In genomic region chr14:93136009-93136408, GRCh38 we compare ENCODE assay signal across 22 cellular contexts. TPM values are rescaled to one million over a fixed set of nuclear protein-coding genes. Genes with fewer than 3 reads are reported as not detected.
A peak's percentile ranks its signal among the peaks of the same experiment; 100 is the strongest.
DNase-seq lines count a peak whose midpoint lies in the region; ATAC-seq and TF ChIP-seq lines count a peak whose summit lies in the region.
"Had no signal": no experiment of that assay in that cellular context is flagged by ENCODE, and none has a peak within 500 bp of the region (broad histone marks: within the 10 kb centered on the region; RNA-seq: fewer than 3 reads in every experiment).

No MANE protein-coding gene starts in this region.

- peaks cover 5 to 6% of the 10 kb centered on the region in 2 donors for H3K4me1 Mint-ChIP-seq in natural killer cell treated with Interleukin-12 subunit alpha and Interleukin-12 subunit beta and Interleukin-15 and Interleukin-18, amount 100 ng/mL, for 72 hours (ENCODE audit: low read depth in 2 of 2)
- peaks cover 9 to 10% of the 10 kb centered on the region in 2 donors for H3K4me1 Mint-ChIP-seq in natural killer cell

- no TSS peak for BruUV-seq in mammary epithelial cell (replicated peaks; lab: Mats Ljungman, UMichigan)

- WGBS in mammary epithelial cell (ENCODE audit: low coverage, missing lambda C conversion rate): 22% methylated on average over 5 of the region's 8 CpGs
- 23% methylated on average over 8 of the region's 8 CpGs for WGBS in liver
- 75 to 78% methylated on average over 4 to 8 of the region's 8 CpGs for WGBS in transverse colon (ENCODE audit: low coverage in 1 of 2), 2 donors

- H3K4me1 ChIP-seq in mammary epithelial cell (ENCODE audit: insufficient read depth, low read length) (peaks cover 6% of the 10 kb centered on the region), liver (ENCODE audit: control insufficient read depth in 4 of 4, insufficient read depth in 4 of 4, low read length in 3 of 4) (peaks cover 12 to 57% (median 43%) of the 10 kb centered on the region in 4 donors), transverse colon (peaks cover 0 to 43% (median 18%) of the 10 kb centered on the region in 4 donors)

- no peaks in the 10 kb centered on the region for H4K20me1 ChIP-seq in mammary epithelial cell (ENCODE audit: insufficient read depth, low read length)

- peak; percentile 56 for DNase-seq in natural killer cell treated with Interleukin-12 subunit alpha and Interleukin-12 subunit beta and Interleukin-15 and Interleukin-18, amount 100 ng/mL, for 72 hours (ENCODE audit: low spot score)
- DNase-seq in natural killer cell (no peak), mammary epithelial cell (no peak), kidney tubule cell (ENCODE audit: low spot score) (no peak), SHP77 treated with DMSO at 0.1 percent for 48 hours (lab: John Stamatoyannopoulos, UW) (no peak), transverse colon (no peak)
- DNase-seq in activated T-cell treated with anti-CD3 and anti-CD28 coated beads, Interleukin-2, amount 50 U/mL, for 48 hours: no peak
- DNase-seq: Calu3; CD8-positive, alpha-beta T cell; EL; GM23248; KBM-7; MV-4-11; NCI-H1417; NCI-H187; NCI-H2107; NCI-H2227 treated with DMSO at 0.1 percent for 48 hours; NCI-H524; NCI-H82; RPMI8226; SJCRH30 had no signal

- TF ChIP-seq CTCF in natural killer cell (IDR thresholded peaks at IDR 0.05) (no peak), mammary epithelial cell (conservative IDR thresholded peaks at IDR 0.05 in 1 of 2, IDR thresholded peaks at IDR 0.05 in 1 of 2; ENCODE audit: extremely low read depth in 1 of 2, insufficient read depth in 1 of 2, low read depth in 1 of 2, low read length in 2 of 2) (no peak), liver (IDR thresholded peaks at IDR 0.05; ENCODE audit: low read depth, low read length, missing input control) (no peak), transverse colon (IDR thresholded peaks at IDR 0.05) (no peak)

- no peaks in the 10 kb centered on the region for H3K36me3 Mint-ChIP-seq in natural killer cell treated with Interleukin-12 subunit alpha and Interleukin-12 subunit beta and Interleukin-15 and Interleukin-18, amount 100 ng/mL, for 72 hours
- H3K36me3 Mint-ChIP-seq in natural killer cell: no peaks in the 10 kb centered on the region
- H3K36me3 Mint-ChIP-seq: CD8-positive, alpha-beta T cell had no signal

- ATAC-seq in natural killer cell treated with Interleukin-12 subunit alpha and Interleukin-12 subunit beta and Interleukin-15 and Interleukin-18, amount 100 ng/mL, for 72 hours: no peak
- no peak for ATAC-seq in natural killer cell
- ATAC-seq: CD8-positive, alpha-beta T cell had no signal

- no peaks in the 10 kb centered on the region for H3K9me3 Mint-ChIP-seq in natural killer cell treated with Interleukin-12 subunit alpha and Interleukin-12 subunit beta and Interleukin-15 and Interleukin-18, amount 100 ng/mL, for 72 hours
- no peaks in the 10 kb centered on the region for H3K9me3 Mint-ChIP-seq in natural killer cell
- H3K9me3 Mint-ChIP-seq: CD8-positive, alpha-beta T cell had no signal

- H3K27ac ChIP-seq in mammary epithelial cell (ENCODE audit: insufficient read depth, low read depth, low read length) (no peak overlapping the region), liver (ENCODE audit: low read depth in 1 of 2, low read length in 2 of 2) (peak overlapping the region; percentile 88 to 92), transverse colon (no peak overlapping the region)
- H3K27ac ChIP-seq: GM23248, SJCRH30 had no signal

- H3K9ac ChIP-seq in mammary epithelial cell (ENCODE audit: insufficient read depth, low read length) (no peak overlapping the region), liver (ENCODE audit: low read depth in 1 of 2, low read length in 2 of 2) (peak overlapping the region; percentile 48 to 60)
- H3K9ac ChIP-seq: GM23248 had no signal

- H3K27ac Mint-ChIP-seq in natural killer cell treated with Interleukin-12 subunit alpha and Interleukin-12 subunit beta and Interleukin-15 and Interleukin-18, amount 100 ng/mL, for 72 hours: no peak overlapping the region
- H3K27ac Mint-ChIP-seq in natural killer cell: no peak overlapping the region
- H3K27ac Mint-ChIP-seq: CD8-positive, alpha-beta T cell had no signal

- no peak for TF ChIP-seq POLR2A in transverse colon (IDR thresholded peaks at IDR 0.05)

- TF ChIP-seq EP300 in transverse colon (IDR thresholded peaks at IDR 0.05; ENCODE audit: low read depth): no peak

- H3K36me3 ChIP-seq in mammary epithelial cell (ENCODE audit: insufficient read depth, low read length): no peaks in the 10 kb centered on the region
- no peaks in the 10 kb centered on the region for H3K36me3 ChIP-seq in liver (ENCODE audit: control insufficient read depth in 4 of 4, insufficient read depth in 3 of 4, low read depth in 1 of 4, low read length in 3 of 4)
- no peaks in the 10 kb centered on the region for H3K36me3 ChIP-seq in transverse colon
- H3K36me3 ChIP-seq: SJCRH30 had no signal

- peaks cover 0 to 3% of the 10 kb centered on the region in 2 donors for H3K27me3 Mint-ChIP-seq in natural killer cell treated with Interleukin-12 subunit alpha and Interleukin-12 subunit beta and Interleukin-15 and Interleukin-18, amount 100 ng/mL, for 72 hours
- H3K27me3 Mint-ChIP-seq in natural killer cell (ENCODE audit: low read depth in 2 of 2): no peaks in the 10 kb centered on the region

- H3K79me2 ChIP-seq in mammary epithelial cell (ENCODE audit: insufficient read depth, low read length): no peaks in the 10 kb centered on the region

- dilution Hi-C loops in mammary epithelial cell (cut with HindIII; ENCODE audit: low sequenced_read_pairs): loop anchor here (5.0 kb wide), 2 partner anchors 89 to 194 kb away; no protein-coding TSS in a partner anchor

- H3K4me3 ChIP-seq in mammary epithelial cell (replicated peaks in 1 of 3; ENCODE audit: insufficient read depth in 1 of 3, low read depth in 2 of 3, low read length in 3 of 3) (no peak overlapping the region), liver (ENCODE audit: low read depth in 1 of 3, low read length in 3 of 3) (no peak overlapping the region), transverse colon (no peak overlapping the region)
- H3K4me3 ChIP-seq: GM23248, SJCRH30 had no signal

- in situ Hi-C loops in mammary epithelial cell (cut with MboI; ENCODE audit: low sequenced_read_pairs in 2 of 2) (loop anchor here in 1 of 2 donors (10.0 kb wide), 1 partner anchor 191 kb away; no protein-coding TSS in a partner anchor), transverse colon (cut with MboI; ENCODE audit: low pct_ligation_motif_present in 1 of 4, low pct_unique_long_range_greater_than_20kb in 1 of 4, low sequenced_read_pairs in 3 of 4) (loop anchor here in 2 of 4 donors (10.0 kb wide), 2 partner anchors 181 to 191 kb away; no protein-coding TSS in a partner anchor)

- intact Hi-C loops in natural killer cell (cut with micrococcal nuclease) (loop anchor here (5.0 kb wide), 1 partner anchor 34 kb away; no protein-coding TSS in a partner anchor), mammary epithelial cell (cut with micrococcal nuclease) (loop anchor here (5.0 kb wide), 1 partner anchor 164 kb away; no protein-coding TSS in a partner anchor), transverse colon (cut with DNase I; ENCODE audit: low total_unique reads) (no loop called here)

- no peak for TF ChIP-seq RAD21 in liver (IDR thresholded peaks at IDR 0.05)

- no peak overlapping the region for H3K4me2 ChIP-seq in mammary epithelial cell (ENCODE audit: insufficient read depth, low read depth, low read length)

- CTCF ChIA-PET in mammary epithelial cell (lab: Charles Lee; ENCODE audit: low non-redundant PET): no interaction called here

- H3K27me3 ChIP-seq in mammary epithelial cell (ENCODE audit: insufficient read depth, low read length) (no peaks in the 10 kb centered on the region), liver (ENCODE audit: control insufficient read depth in 4 of 4, insufficient read depth in 4 of 4, low read length in 3 of 4) (no peaks in the 10 kb centered on the region), transverse colon (no peaks in the 10 kb centered on the region)
- H3K27me3 ChIP-seq: SJCRH30 had no signal

- no peak overlapping the region for H3K4me3 Mint-ChIP-seq in natural killer cell treated with Interleukin-12 subunit alpha and Interleukin-12 subunit beta and Interleukin-15 and Interleukin-18, amount 100 ng/mL, for 72 hours
- no peak overlapping the region for H3K4me3 Mint-ChIP-seq in natural killer cell
- H3K4me3 Mint-ChIP-seq: CD8-positive, alpha-beta T cell had no signal

- H2AFZ ChIP-seq in mammary epithelial cell (ENCODE audit: low read depth, low read length): peak overlapping the region; percentile 60
- H2AFZ ChIP-seq: GM23248 had no signal

- H3K9me3 ChIP-seq in mammary epithelial cell (replicated peaks; ENCODE audit: insufficient read depth, low read length) (no peaks in the 10 kb centered on the region), liver (ENCODE audit: control insufficient read depth in 4 of 4, low read length in 3 of 4) (no peaks in the 10 kb centered on the region), transverse colon (no peaks in the 10 kb centered on the region)
- H3K9me3 ChIP-seq: SJCRH30 had no signal

TF ChIP-seq in liver, 16 proteins besides CTCF, POLR2A, EP300 and RAD21 (continues in another document):
- TF ChIP-seq RXRA (IDR thresholded peaks at IDR 0.05): peak in 1 of 2 donors; percentile 49

RNA-seq across cellular contexts. Expression of gene ITPK1, which starts 20.3 kb away (rescaled TPM):
- total RNA-seq in natural killer cell treated with Interleukin-12 subunit alpha and Interleukin-12 subunit beta and Interleukin-15 and Interleukin-18, amount 100 ng/mL, for 72 hours: 10 to 100 TPM; 57.9 to 92.1 TPM
- total RNA-seq in natural killer cell: 10 to 100 TPM; 73.2 to 74.8 (median 74.4) TPM
- 100 to 1,000 TPM in 1 of 2 donors, 10 to 100 TPM in 1; 38.8 to 104 TPM for total RNA-seq in mammary epithelial cell
- polyA plus RNA-seq in mammary epithelial cell: 80.2 TPM
- 163 TPM for polyA minus RNA-seq in mammary epithelial cell
- total RNA-seq in liver: 10 to 100 TPM in 1 of 2 donors, 1 to 10 TPM in 1; 9.0 to 41.2 TPM
- 10 to 100 TPM in 1 of 2 donors, 1 to 10 TPM in 1; 9.4 to 31.3 TPM for polyA plus RNA-seq in liver
- total RNA-seq in transverse colon: 100 to 1,000 TPM in 3 of 4 donors, 10 to 100 TPM in 1; 64.8 to 235 (median 128) TPM

RNA-seq across cellular contexts. Expression of gene MOAP1, which starts 48.7 kb away (rescaled TPM):
- 10 to 100 TPM; 18.3 to 30.2 TPM for total RNA-seq in natural killer cell treated with Interleukin-12 subunit alpha and Interleukin-12 subunit beta and Interleukin-15 and Interleukin-18, amount 100 ng/mL, for 72 hours
- total RNA-seq in natural killer cell: 100 to 1,000 TPM in 1 of 3 donors, 10 to 100 TPM in 2; 89.5 to 106 (median 91.4) TPM
- total RNA-seq in mammary epithelial cell: 10 to 100 TPM; 11.2 to 18.5 TPM
- 8.3 TPM for polyA plus RNA-seq in mammary epithelial cell
- 1.1 TPM for polyA minus RNA-seq in mammary epithelial cell
- total RNA-seq in liver: 10 to 100 TPM; 11.9 to 13.2 TPM
- 10 to 100 TPM in 1 of 2 donors, 1 to 10 TPM in 1; 7.8 to 11.5 TPM for polyA plus RNA-seq in liver
- 10 to 100 TPM in 2 of 4 donors, 1 to 10 TPM in 2; 2.2 to 28.1 (median 12.3) TPM for total RNA-seq in transverse colon

RNA-seq across cellular contexts. Expression of gene LYSET, which starts 49.1 kb away (rescaled TPM):
- total RNA-seq in natural killer cell treated with Interleukin-12 subunit alpha and Interleukin-12 subunit beta and Interleukin-15 and Interleukin-18, amount 100 ng/mL, for 72 hours: 10 to 100 TPM in 1 of 2 donors, 1 to 10 TPM in 1; 8.6 to 11.5 TPM
- total RNA-seq in natural killer cell (10 to 100 TPM in 1 of 3 donors, 1 to 10 TPM in 2; 6.1 to 13.1 (median 9.0) TPM), mammary epithelial cell (10 to 100 TPM; 10.5 to 14.0 TPM), liver (1 to 10 TPM; 5.6 to 5.9 TPM), transverse colon (10 to 100 TPM in 1 of 4 donors, 1 to 10 TPM in 2, not detected in 1; 3.7 to 21.7 (median 9.1) TPM)
- polyA plus RNA-seq in mammary epithelial cell (8.2 TPM), liver (10 to 100 TPM in 1 of 2 donors, 1 to 10 TPM in 1; 7.2 to 13.4 TPM)
- not detected for polyA minus RNA-seq in mammary epithelial cell

Comparison
In these comparisons a context has a peak if more than half of its experiments do, and no peak if none do; other contexts are left out.
1. H3K27ac ChIP-seq: peak in liver (2 of 2); none in mammary epithelial cell (single experiment) and transverse colon (0 of 4).